ENCODE assay signal across 1 cellular context in the genomic region with DNA sequence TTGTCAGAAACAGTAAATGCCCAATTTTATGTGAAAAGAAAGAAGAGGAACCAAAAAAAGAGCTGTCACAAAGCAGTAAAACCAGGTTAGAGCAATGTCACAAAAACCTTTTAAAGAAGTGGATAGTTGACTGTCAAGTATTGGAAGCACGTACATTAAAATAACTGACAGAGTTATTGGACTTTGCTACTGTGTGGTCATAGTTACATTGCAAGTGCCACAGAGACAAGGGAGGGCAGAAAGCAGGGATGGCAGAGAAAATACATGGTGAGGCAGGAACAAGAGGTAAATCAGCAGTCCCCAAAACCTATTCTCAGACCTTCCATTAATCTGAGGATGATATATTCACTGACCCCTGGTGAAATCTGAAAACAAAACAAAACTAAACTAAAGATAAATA.
TF ChIP-seq lines count a peak whose summit lies in the region.

No MANE protein-coding gene starts in this region.

TF ChIP-seq in HepG2, 621 proteins besides CTCF, POLR2A, EP300 and RAD21 (continued from another document):
- TF ChIP-seq ELF1 (CRISPR knock-in tag; IDR thresholded peaks at IDR 0.05) = no peak
